In genomic region chr7:50312589-50313162, GRCh38 we compare ENCODE assay signal across 1 cellular context.
TF ChIP-seq lines count a peak whose summit lies in the region.

No MANE protein-coding gene starts in this region.

TF ChIP-seq in K562, 482 proteins besides CTCF, POLR2A, EP300 and RAD21 (continued from another document):
- TF ChIP-seq, protein P1, sequence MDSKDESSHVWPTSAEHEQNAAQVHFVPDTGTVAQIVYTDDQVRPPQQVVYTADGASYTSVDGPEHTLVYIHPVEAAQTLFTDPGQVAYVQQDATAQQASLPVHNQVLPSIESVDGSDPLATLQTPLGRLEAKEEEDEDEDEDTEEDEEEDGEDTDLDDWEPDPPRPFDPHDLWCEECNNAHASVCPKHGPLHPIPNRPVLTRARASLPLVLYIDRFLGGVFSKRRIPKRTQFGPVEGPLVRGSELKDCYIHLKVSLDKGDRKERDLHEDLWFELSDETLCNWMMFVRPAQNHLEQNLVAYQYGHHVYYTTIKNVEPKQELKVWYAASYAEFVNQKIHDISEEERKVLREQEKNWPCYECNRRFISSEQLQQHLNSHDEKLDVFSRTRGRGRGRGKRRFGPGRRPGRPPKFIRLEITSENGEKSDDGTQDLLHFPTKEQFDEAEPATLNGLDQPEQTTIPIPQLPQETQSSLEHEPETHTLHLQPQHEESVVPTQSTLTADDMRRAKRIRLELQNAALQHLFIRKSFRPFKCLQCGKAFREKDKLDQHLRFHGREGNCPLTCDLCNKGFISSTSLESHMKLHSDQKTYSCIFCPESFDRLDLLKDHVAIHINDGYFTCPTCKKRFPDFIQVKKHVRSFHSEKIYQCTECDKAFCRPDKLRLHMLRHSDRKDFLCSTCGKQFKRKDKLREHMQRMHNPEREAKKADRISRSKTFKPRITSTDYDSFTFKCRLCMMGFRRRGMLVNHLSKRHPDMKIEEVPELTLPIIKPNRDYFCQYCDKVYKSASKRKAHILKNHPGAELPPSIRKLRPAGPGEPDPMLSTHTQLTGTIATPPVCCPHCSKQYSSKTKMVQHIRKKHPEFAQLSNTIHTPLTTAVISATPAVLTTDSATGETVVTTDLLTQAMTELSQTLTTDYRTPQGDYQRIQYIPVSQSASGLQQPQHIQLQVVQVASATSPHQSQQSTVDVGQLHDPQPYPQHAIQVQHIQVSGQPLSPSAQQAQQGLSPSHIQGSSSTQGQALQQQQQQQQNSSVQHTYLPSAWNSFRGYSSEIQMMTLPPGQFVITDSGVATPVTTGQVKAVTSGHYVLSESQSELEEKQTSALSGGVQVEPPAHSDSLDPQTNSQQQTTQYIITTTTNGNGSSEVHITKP (IDR thresholded peaks at IDR 0.05; ENCODE audit: partially characterized antibody) = peak; percentile 57
- peak; percentile 3 for TF ChIP-seq RBBP5 (IDR thresholded peaks at IDR 0.05; ENCODE audit: borderline replicate concordance, insufficient read depth, low read length, poor library complexity, severe bottlenecking)
- TF ChIP-seq, protein P2, sequence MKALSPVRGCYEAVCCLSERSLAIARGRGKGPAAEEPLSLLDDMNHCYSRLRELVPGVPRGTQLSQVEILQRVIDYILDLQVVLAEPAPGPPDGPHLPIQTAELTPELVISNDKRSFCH (CRISPR knock-in tag; IDR thresholded peaks at IDR 0.05) = no peak
- TF ChIP-seq, protein P2 (tag; IDR thresholded peaks at IDR 0.05) = no peak
- TF ChIP-seq SMARCA4 (IDR thresholded peaks at IDR 0.05) = peak; percentile 24; the same call in 1 of the 2 replicates
- TF ChIP-seq ZNF253 (CRISPR knock-in tag; conservative IDR thresholded peaks at IDR 0.05) = no peak
TF ChIP-seq in K562: peak in this region for 4.
